ENCODE assay signal across 6 cellular contexts in genomic region chr15:58208217-58208616, GRCh38.
A peak's percentile ranks its signal among the peaks of the same experiment; 100 is the strongest.
DNase-seq lines count a peak whose midpoint lies in the region; ATAC-seq and TF ChIP-seq lines count a peak whose summit lies in the region.
"Not testable (repeated sequence)": the region's sequence is repeated elsewhere in the genome, so short reads cannot be mapped to it uniquely, and the experiment has no call there.

No MANE protein-coding gene starts in this region.

- not testable (repeated sequence) for TF ChIP-seq POLR2A in vagina (IDR thresholded peaks at IDR 0.05)

- H3K27me3 ChIP-seq in CD8-positive, alpha-beta memory T cell (ENCODE audit: insufficient read depth, low read length, poor library complexity, severe bottlenecking); right cardiac atrium (ENCODE audit: control insufficient read depth, insufficient read depth); vagina: not testable (repeated sequence)

- peak overlapping the region in 5 of 8 donors; percentile 84 to 96 (median 89) for H3K27ac Mint-ChIP-seq in CD8-positive, alpha-beta memory T cell

- not testable (repeated sequence) for H3K4me1 ChIP-seq in CD8-positive, alpha-beta memory T cell (ENCODE audit: insufficient read depth, low read length)
- H3K4me1 ChIP-seq in right cardiac atrium (ENCODE audit: control insufficient read depth, insufficient read depth, low read length) = peaks cover 12% of the 10 kb centered on the region
- H3K4me1 ChIP-seq in vagina = peaks cover 19% of the 10 kb centered on the region

- H3K36me3 Mint-ChIP-seq in CD8-positive, alpha-beta memory T cell = not testable (repeated sequence)

- intact Hi-C loops in right cardiac atrium (cut with DNase I); vagina (cut with DNase I): not testable (repeated sequence)

- H3K36me3 ChIP-seq in CD8-positive, alpha-beta memory T cell (ENCODE audit: insufficient read depth, low read length); vagina: not testable (repeated sequence)

- H3K4me3 ChIP-seq in CD8-positive, alpha-beta memory T cell (ENCODE audit: low read length); right cardiac atrium (ENCODE audit: low read length); vagina: not testable (repeated sequence)

- H3K4me3 Mint-ChIP-seq in CD8-positive, alpha-beta memory T cell = not testable (repeated sequence)

- POLR2A ChIA-PET in CD8-positive, alpha-beta memory T cell (lab: Charles Lee) = not testable (repeated sequence)

- H3K9me3 Mint-ChIP-seq in CD8-positive, alpha-beta memory T cell = not testable (repeated sequence)

- not testable (repeated sequence) for H3K9me3 ChIP-seq in CD8-positive, alpha-beta memory T cell (ENCODE audit: low read length); right cardiac atrium (ENCODE audit: control insufficient read depth, low read length); vagina

- TF ChIP-seq CTCF in vagina (IDR thresholded peaks at IDR 0.05) = not testable (repeated sequence)

- H3K27ac ChIP-seq in CD8-positive, alpha-beta memory T cell (ENCODE audit: low read depth, low read length) = not testable (repeated sequence)
- H3K27ac ChIP-seq in epithelial cell of prostate (peak overlapping the region; percentile 89), right cardiac atrium (ENCODE audit: low read length) (peak overlapping the region; percentile 58), vagina (peak overlapping the region; percentile 44)

- H3K27me3 Mint-ChIP-seq in CD8-positive, alpha-beta memory T cell = not testable (repeated sequence)

- peaks cover 6 to 11% (median 8%) of the 10 kb centered on the region in 3 donors for H3K4me1 Mint-ChIP-seq in CD8-positive, alpha-beta memory T cell

- CTCF ChIA-PET in CD8-positive, alpha-beta memory T cell (lab: Charles Lee) = not testable (repeated sequence)

- not testable (repeated sequence) for ATAC-seq in right cardiac atrium

- 96% methylated on average over 6 of the region's 6 CpGs for WGBS in right cardiac atrium

- DNase-seq in CD8-positive, alpha-beta memory T cell; epithelial cell of prostate (ENCODE audit: low read depth, low spot score); right cardiac atrium; vagina (ENCODE audit: extremely low spot score in 2 of 2): not testable (repeated sequence)
- DNase-seq in NCI-H524 (lab: John Stamatoyannopoulos, UW) = peak; percentile 97 to 98
- DNase-seq in NCI-H82 treated with DMSO at 0.1 percent for 48 hours (lab: John Stamatoyannopoulos, UW; ENCODE audit: unreplicated experiment) = peak; percentile 26
